8 cellular contexts compared by ENCODE assay signal in genomic region chr14:103074699-103075341, GRCh38.
DNase-seq lines count a peak whose midpoint lies in the region; ATAC-seq and TF ChIP-seq lines count a peak whose summit lies in the region.

No MANE protein-coding gene starts in this region.

- peaks cover 15 to 48% (median 31%) of the 10 kb centered on the region in 10 experiments; a peak in 18 of 20 replicates for H3K4me1 ChIP-seq in BLaER1 treated with 17β-estradiol and CSF1 and Interleukin-3, amounts not matched to agents 10 nM and 100 nM
- peaks cover 8% of the 10 kb centered on the region for H3K4me1 ChIP-seq in effector memory CD4-positive, alpha-beta T cell (ENCODE audit: control insufficient read depth, insufficient read depth, low read length, poor library complexity, severe bottlenecking)
- peaks cover 17 to 37% of the 10 kb centered on the region in 2 donors for H3K4me1 ChIP-seq in mucosa of rectum (ENCODE audit: control insufficient read depth in 2 of 2, insufficient read depth in 2 of 2, low read length in 2 of 2)

- H3K9me3 ChIP-seq in BLaER1 treated with 17β-estradiol and CSF1 and Interleukin-3, amounts not matched to agents 10 nM and 100 nM (replicated peaks in 1 of 11) = no peaks in the 10 kb centered on the region
- no peaks in the 10 kb centered on the region for H3K9me3 ChIP-seq in effector memory CD4-positive, alpha-beta T cell (ENCODE audit: control insufficient read depth, low read length)
- H3K9me3 ChIP-seq in mucosa of rectum (ENCODE audit: control insufficient read depth in 2 of 2, low read length in 2 of 2) = no peaks in the 10 kb centered on the region

- no peak for TF ChIP-seq CTCF in GM10266 (IDR thresholded peaks at IDR 0.05; ENCODE audit: control insufficient read depth, insufficient read depth, low read depth, missing control alignments)

- no peaks in the 10 kb centered on the region for H3K27me3 ChIP-seq in BLaER1 treated with 17β-estradiol and CSF1 and Interleukin-3, amounts not matched to agents 10 nM and 100 nM
- no peaks in the 10 kb centered on the region for H3K27me3 ChIP-seq in effector memory CD4-positive, alpha-beta T cell (replicated peaks; ENCODE audit: control insufficient read depth, insufficient read depth, low read length, poor library complexity, severe bottlenecking)
- H3K27me3 ChIP-seq in mucosa of rectum (ENCODE audit: control insufficient read depth in 2 of 2, insufficient read depth in 2 of 2, low read length in 2 of 2) = peaks cover 0 to 4% of the 10 kb centered on the region in 2 donors

- H3K36me3 ChIP-seq in BLaER1 treated with 17β-estradiol and CSF1 and Interleukin-3, amounts not matched to agents 10 nM and 100 nM = no peaks in the 10 kb centered on the region
- H3K36me3 ChIP-seq in effector memory CD4-positive, alpha-beta T cell (ENCODE audit: control insufficient read depth, insufficient read depth, low read length) = no peaks in the 10 kb centered on the region
- no peaks in the 10 kb centered on the region for H3K36me3 ChIP-seq in mucosa of rectum (ENCODE audit: control insufficient read depth in 2 of 2, insufficient read depth in 2 of 2, low read length in 2 of 2)

- DNase-seq in HuH-7 (ENCODE audit: low spot score) (peak; percentile 75), NCI-H2196 (lab: John Stamatoyannopoulos, UW; ENCODE audit: unreplicated experiment) (no peak), NCI-H187 treated with DMSO at 0.1 percent for 48 hours (lab: John Stamatoyannopoulos, UW) (no peak), GM10266 (ENCODE audit: extremely low spot score) (no peak)
- no peak for DNase-seq in effector memory CD4-positive, alpha-beta T cell

- no peak for ATAC-seq in GM21381 (IDR thresholded peaks at IDR 0.05; ENCODE audit: unreplicated experiment)

- H4K20me1 ChIP-seq in BLaER1 treated with 17β-estradiol and CSF1 and Interleukin-3, amounts not matched to agents 10 nM and 100 nM = 0 out of 22 replicates have a peak, but pooled peaks cover 0 to 7% (median 0%) of the 10 kb centered on the region in 11 experiments

- peak overlapping the region; percentile 71 to 99 (median 79) for H3K4me2 ChIP-seq in BLaER1 treated with 17β-estradiol and CSF1 and Interleukin-3, amounts not matched to agents 10 nM and 100 nM

- H3K4me3 ChIP-seq in BLaER1 treated with 17β-estradiol and CSF1 and Interleukin-3, amounts not matched to agents 10 nM and 100 nM = peak overlapping the region; percentile 47 to 70 (median 55); a peak in 12 of 20 replicates
- peak overlapping the region; percentile 52 for H3K4me3 ChIP-seq in effector memory CD4-positive, alpha-beta T cell (ENCODE audit: insufficient read depth, low read depth, low read length, poor library complexity, severe bottlenecking)
- peak overlapping the region; percentile 37 to 52 for H3K4me3 ChIP-seq in mucosa of rectum (ENCODE audit: low read length in 2 of 2)

- H3K9ac ChIP-seq in BLaER1 treated with 17β-estradiol and CSF1 and Interleukin-3, amounts not matched to agents 10 nM and 100 nM = peak overlapping the region in 10 of 11 experiments; percentile 42 to 76 (median 66); a peak in 14 of 22 replicates
- peak overlapping the region in 1 of 2 donors; percentile 62 for H3K9ac ChIP-seq in mucosa of rectum (ENCODE audit: low read depth in 1 of 2, low read length in 2 of 2)

- peak overlapping the region in 5 of 11 experiments; percentile 29 to 83 (median 68); a peak in 9 of 22 replicates for H3K27ac ChIP-seq in BLaER1 treated with 17β-estradiol and CSF1 and Interleukin-3, amounts not matched to agents 10 nM and 100 nM
- H3K27ac ChIP-seq in effector memory CD4-positive, alpha-beta T cell (ENCODE audit: insufficient read depth, low read length, poor library complexity, severe bottlenecking) = no peak overlapping the region
- H3K27ac ChIP-seq in mucosa of rectum (ENCODE audit: low read depth in 2 of 2, low read length in 2 of 2) = peak overlapping the region; percentile 24 to 46
